In the genomic region with DNA sequence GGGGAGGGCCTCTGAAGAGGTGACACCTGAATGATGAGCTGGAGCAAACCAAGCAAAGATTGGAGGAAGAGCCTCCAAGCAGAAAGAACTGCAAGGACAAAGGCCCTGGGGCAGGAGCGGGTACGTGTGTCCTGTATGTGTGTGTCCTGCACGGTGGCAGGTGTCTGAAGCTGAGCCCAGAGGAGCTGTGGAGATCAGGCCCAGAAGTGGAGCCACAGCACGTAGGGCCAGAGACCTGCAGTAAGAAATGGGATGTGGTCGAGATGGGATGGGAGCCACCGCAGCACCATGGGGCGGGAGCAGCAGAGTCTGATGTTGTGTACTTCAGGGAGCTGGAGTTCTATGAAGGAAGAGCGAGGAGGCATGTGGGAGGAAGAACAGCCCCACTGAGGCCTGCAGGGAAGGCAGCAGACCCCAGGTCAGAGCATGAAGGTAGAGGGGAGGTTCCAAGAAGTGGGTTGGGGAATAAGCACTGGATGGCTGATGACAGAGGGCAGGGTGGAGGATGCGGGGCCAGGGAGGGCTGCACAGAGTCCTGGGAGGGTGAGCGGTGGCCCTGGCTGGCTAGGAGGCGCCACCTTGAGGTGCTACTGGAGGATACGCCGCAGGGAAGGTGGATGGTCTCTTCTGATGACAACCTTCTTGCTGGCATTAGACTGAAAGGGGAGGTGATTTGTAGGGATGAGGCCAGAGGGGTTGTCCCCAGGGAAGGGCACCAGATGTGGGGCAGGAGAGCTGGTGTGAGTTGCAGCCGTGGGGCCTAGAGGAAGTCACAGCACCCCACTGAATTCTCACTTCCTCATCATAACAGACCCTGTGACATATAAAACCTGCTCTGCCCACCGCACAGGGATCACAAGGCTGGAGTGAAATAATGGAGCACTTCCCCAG, we compare ENCODE assay signal across 8 cellular contexts. TPM values are rescaled to one million over a fixed set of nuclear protein-coding genes. Genes with fewer than 3 reads are reported as not detected.
DNase-seq lines count a peak whose midpoint lies in the region; ATAC-seq and TF ChIP-seq lines count a peak whose summit lies in the region.

No MANE protein-coding gene starts in this region.

- peak; percentile 90 for TF ChIP-seq CTCF in DOHH2 (IDR thresholded peaks at IDR 0.05; ENCODE audit: low read depth, low read length, poor library complexity, severe bottlenecking)
- TF ChIP-seq CTCF in MCF 10A (IDR thresholded peaks at IDR 0.05; ENCODE audit: unreplicated experiment), result peak; percentile 27
- peak; percentile 46 to 58 (median 54) for TF ChIP-seq CTCF in right lobe of liver (IDR thresholded peaks at IDR 0.05)

- peak; percentile 83 for TF ChIP-seq RAD21 in Ishikawa (IDR thresholded peaks at IDR 0.05; ENCODE audit: low read depth)

- POLR2A ChIA-PET in MCF 10A (lab: Yijun Ruan, JAX), result interaction anchor here (1.3 kb wide), 1 partner anchor 33 kb away, joined by 3 read pairs; no protein-coding TSS in a partner anchor

- H3K9me3 Mint-ChIP-seq in T-helper 1 cell treated with Interleukin-12 subunit alpha and Interleukin-12 subunit beta and Interleukin-4 antibody, amounts not matched to agents 30 μg/mL and 1 μg/mL, for 36 hours, result no peaks in the 10 kb centered on the region
- no peaks in the 10 kb centered on the region for H3K9me3 Mint-ChIP-seq in MCF 10A (ENCODE audit: unreplicated experiment)

- 46% methylated on average over 13 of the region's 15 CpGs for WGBS in right lobe of liver (ENCODE audit: insufficient coverage, low coverage, low lambda C conversion rate, missing lambda C conversion rate)

- peak; percentile 43 for DNase-seq in MCF 10A (ENCODE audit: unreplicated experiment)
- peak in 1 of 3 donors; percentile 61 for DNase-seq in right lobe of liver
- peak in 4 of 6 experiments; percentile 10 to 39 (median 14) for DNase-seq in stimulated activated naive CD4-positive, alpha-beta T cell (lab: John Stamatoyannopoulos, UW)
- DNase-seq in NCI-H774 (lab: John Stamatoyannopoulos, UW), result no peak

- no peaks in the 10 kb centered on the region for H3K79me2 ChIP-seq in DOHH2 (ENCODE audit: control insufficient read depth, low read length)

- no peak for TF ChIP-seq EP300 in Ishikawa (IDR thresholded peaks at IDR 0.05; ENCODE audit: borderline replicate concordance)

- no peak overlapping the region for H3K4me3 Mint-ChIP-seq in T-helper 1 cell treated with Interleukin-12 subunit alpha and Interleukin-12 subunit beta and Interleukin-4 antibody, amounts not matched to agents 30 μg/mL and 1 μg/mL, for 36 hours
- H3K4me3 Mint-ChIP-seq in MCF 10A (ENCODE audit: unreplicated experiment), result no peak overlapping the region

- intact Hi-C loops in MCF 10A (cut with micrococcal nuclease), result loop anchor here (1.0 kb wide), 2 partner anchors 84 to 158 kb away; no protein-coding TSS in a partner anchor
- intact Hi-C loops in right lobe of liver (cut with DNase I), result loop anchor here (5.0 to 10.0 kb wide), 2 partner anchors 76 to 84 kb away; partner anchors contain the start of gene SLC12A3 (in 1 of the 2)

- BruUV-seq in MCF 10A (replicated peaks; lab: Mats Ljungman, UMichigan), result no TSS peak

- TF ChIP-seq POLR2A in right lobe of liver (IDR thresholded peaks at IDR 0.05), result no peak

- H3K4me1 Mint-ChIP-seq in T-helper 1 cell treated with Interleukin-12 subunit alpha and Interleukin-12 subunit beta and Interleukin-4 antibody, amounts not matched to agents 30 μg/mL and 1 μg/mL, for 36 hours (ENCODE audit: low read depth), result peaks cover 18% of the 10 kb centered on the region
- H3K4me1 Mint-ChIP-seq in MCF 10A (ENCODE audit: insufficient read depth, unreplicated experiment), result no peaks in the 10 kb centered on the region

- peak overlapping the region; percentile 56 for H3K4me3 ChIP-seq in DOHH2 (ENCODE audit: low read length)
- H3K4me3 ChIP-seq in right lobe of liver, result no peak overlapping the region

- no peaks in the 10 kb centered on the region for H3K9me3 ChIP-seq in DOHH2 (ENCODE audit: control insufficient read depth, insufficient read depth, low read length)
- no peaks in the 10 kb centered on the region for H3K9me3 ChIP-seq in right lobe of liver

- H3K9me2 ChIP-seq in DOHH2 (replicated peaks; ENCODE audit: control insufficient read depth, low read length), result no peaks in the 10 kb centered on the region

- H3K27me3 Mint-ChIP-seq in T-helper 1 cell treated with Interleukin-12 subunit alpha and Interleukin-12 subunit beta and Interleukin-4 antibody, amounts not matched to agents 30 μg/mL and 1 μg/mL, for 36 hours (ENCODE audit: low read depth), result no peaks in the 10 kb centered on the region
- no peaks in the 10 kb centered on the region for H3K27me3 Mint-ChIP-seq in MCF 10A (ENCODE audit: insufficient read depth, unreplicated experiment)

- peak; percentile 50 for ATAC-seq in GM21423 (IDR thresholded peaks at IDR 0.05; ENCODE audit: unreplicated experiment)
- ATAC-seq in right lobe of liver, result peak; percentile 65 to 84 (median 73)

- peak overlapping the region; percentile 82 for H3K4me2 ChIP-seq in DOHH2 (ENCODE audit: low read length)

- no peaks in the 10 kb centered on the region for H3K27me3 ChIP-seq in DOHH2 (ENCODE audit: control insufficient read depth, low read length)
- no peaks in the 10 kb centered on the region for H3K27me3 ChIP-seq in right lobe of liver

- CTCF ChIA-PET in MCF 10A (lab: Yijun Ruan, JAX), result interaction anchor here (0.6 to 1.3 kb wide), 6 partner anchors 13 to 1292 kb away, joined by 3 to 4 read pairs (median 3); no protein-coding TSS in a partner anchor

- H4K20me1 ChIP-seq in DOHH2 (ENCODE audit: control insufficient read depth, insufficient read depth, low read depth, low read length), result no peaks in the 10 kb centered on the region

- peaks cover 9% of the 10 kb centered on the region for H3F3A ChIP-seq in DOHH2 (ENCODE audit: control insufficient read depth, insufficient read depth)

- H3K36me3 Mint-ChIP-seq in T-helper 1 cell treated with Interleukin-12 subunit alpha and Interleukin-12 subunit beta and Interleukin-4 antibody, amounts not matched to agents 30 μg/mL and 1 μg/mL, for 36 hours (ENCODE audit: low read depth), result peaks cover 8% of the 10 kb centered on the region
- peaks cover 19% of the 10 kb centered on the region for H3K36me3 Mint-ChIP-seq in MCF 10A (ENCODE audit: insufficient read depth, unreplicated experiment)

- H3K27ac ChIP-seq in DOHH2 (ENCODE audit: low read depth, low read length) (no peak overlapping the region; the same call in 1 of the 2 replicates), right lobe of liver (no peak overlapping the region)

- no peaks in the 10 kb centered on the region for H3K36me3 ChIP-seq in DOHH2 (ENCODE audit: control insufficient read depth, low read length)
- H3K36me3 ChIP-seq in right lobe of liver, result peaks cover 0 to 6% (median 1%) of the 10 kb centered on the region in 4 donors

- H3K4me1 ChIP-seq in DOHH2 (ENCODE audit: control insufficient read depth, low read length) (peaks cover 21% of the 10 kb centered on the region), right lobe of liver (no peaks in the 10 kb centered on the region)

- peak overlapping the region; percentile 24 for H3K27ac Mint-ChIP-seq in T-helper 1 cell treated with Interleukin-12 subunit alpha and Interleukin-12 subunit beta and Interleukin-4 antibody, amounts not matched to agents 30 μg/mL and 1 μg/mL, for 36 hours
- no peak overlapping the region for H3K27ac Mint-ChIP-seq in MCF 10A (ENCODE audit: low read depth, unreplicated experiment)

TF ChIP-seq in Ishikawa, 13 proteins besides CTCF, POLR2A, EP300 and RAD21 (continues in another document):
- TF ChIP-seq TEAD4 (IDR thresholded peaks at IDR 0.05), result no peak
- no peak for TF ChIP-seq FOXM1 (IDR thresholded peaks at IDR 0.05; ENCODE audit: borderline replicate concordance, low read depth)
- TF ChIP-seq, protein P1, sequence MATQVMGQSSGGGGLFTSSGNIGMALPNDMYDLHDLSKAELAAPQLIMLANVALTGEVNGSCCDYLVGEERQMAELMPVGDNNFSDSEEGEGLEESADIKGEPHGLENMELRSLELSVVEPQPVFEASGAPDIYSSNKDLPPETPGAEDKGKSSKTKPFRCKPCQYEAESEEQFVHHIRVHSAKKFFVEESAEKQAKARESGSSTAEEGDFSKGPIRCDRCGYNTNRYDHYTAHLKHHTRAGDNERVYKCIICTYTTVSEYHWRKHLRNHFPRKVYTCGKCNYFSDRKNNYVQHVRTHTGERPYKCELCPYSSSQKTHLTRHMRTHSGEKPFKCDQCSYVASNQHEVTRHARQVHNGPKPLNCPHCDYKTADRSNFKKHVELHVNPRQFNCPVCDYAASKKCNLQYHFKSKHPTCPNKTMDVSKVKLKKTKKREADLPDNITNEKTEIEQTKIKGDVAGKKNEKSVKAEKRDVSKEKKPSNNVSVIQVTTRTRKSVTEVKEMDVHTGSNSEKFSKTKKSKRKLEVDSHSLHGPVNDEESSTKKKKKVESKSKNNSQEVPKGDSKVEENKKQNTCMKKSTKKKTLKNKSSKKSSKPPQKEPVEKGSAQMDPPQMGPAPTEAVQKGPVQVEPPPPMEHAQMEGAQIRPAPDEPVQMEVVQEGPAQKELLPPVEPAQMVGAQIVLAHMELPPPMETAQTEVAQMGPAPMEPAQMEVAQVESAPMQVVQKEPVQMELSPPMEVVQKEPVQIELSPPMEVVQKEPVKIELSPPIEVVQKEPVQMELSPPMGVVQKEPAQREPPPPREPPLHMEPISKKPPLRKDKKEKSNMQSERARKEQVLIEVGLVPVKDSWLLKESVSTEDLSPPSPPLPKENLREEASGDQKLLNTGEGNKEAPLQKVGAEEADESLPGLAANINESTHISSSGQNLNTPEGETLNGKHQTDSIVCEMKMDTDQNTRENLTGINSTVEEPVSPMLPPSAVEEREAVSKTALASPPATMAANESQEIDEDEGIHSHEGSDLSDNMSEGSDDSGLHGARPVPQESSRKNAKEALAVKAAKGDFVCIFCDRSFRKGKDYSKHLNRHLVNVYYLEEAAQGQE (IDR thresholded peaks at IDR 0.05; ENCODE audit: low read depth), result no peak
- TF ChIP-seq YY1 (IDR thresholded peaks at IDR 0.05; ENCODE audit: low read depth), result no peak
- no peak for TF ChIP-seq TAF1 (IDR thresholded peaks at IDR 0.05; ENCODE audit: low read depth)
- TF ChIP-seq, protein P2, sequence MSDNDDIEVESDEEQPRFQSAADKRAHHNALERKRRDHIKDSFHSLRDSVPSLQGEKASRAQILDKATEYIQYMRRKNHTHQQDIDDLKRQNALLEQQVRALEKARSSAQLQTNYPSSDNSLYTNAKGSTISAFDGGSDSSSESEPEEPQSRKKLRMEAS (IDR thresholded peaks at IDR 0.05), result no peak
- TF ChIP-seq TCF12 (IDR thresholded peaks at IDR 0.05; ENCODE audit: low read depth), result no peak
- no peak for TF ChIP-seq CEBPB (IDR thresholded peaks at IDR 0.05)
- TF ChIP-seq CREB1 (IDR thresholded peaks at IDR 0.05; ENCODE audit: low read depth), result no peak

RNA-seq across cellular contexts. Expression of gene CETP, which starts 10.6 kb away (rescaled TPM):
- total RNA-seq in MCF 10A (2022), result not detected in 2 replicates
- total RNA-seq in right lobe of liver, result 10 to 100 TPM in 1 of 6 experiments, 1 to 10 TPM in 4, under 1 TPM in 1; 0.62 to 11.8 (median 4.7) TPM

RNA-seq across cellular contexts. Expression of gene HERPUD1, which starts 19.2 kb away (rescaled TPM):
- total RNA-seq in MCF 10A (2022), result 201 and 242 TPM in 2 replicates
- total RNA-seq in right lobe of liver, result 100 to 1,000 TPM; 103 to 185 (median 133) TPM

RNA-seq across cellular contexts. Expression of gene NLRC5, which starts 38.2 kb away (rescaled TPM):
- 8.0 and 14.5 TPM in 2 replicates for total RNA-seq in MCF 10A (2022)
- total RNA-seq in right lobe of liver, result 10 to 100 TPM in 5 of 6 experiments, 1 to 10 TPM in 1; 4.6 to 25.2 (median 13.3) TPM

Comparison
In these comparisons a context has a peak if more than half of its experiments do, and no peak if none do; other contexts are left out.
1. CTCF ChIP-seq: peak in every context shown above with its lines; median percentile 90 in DOHH2; 54 in right lobe of liver; 27 in MCF 10A.